In the genomic region with DNA sequence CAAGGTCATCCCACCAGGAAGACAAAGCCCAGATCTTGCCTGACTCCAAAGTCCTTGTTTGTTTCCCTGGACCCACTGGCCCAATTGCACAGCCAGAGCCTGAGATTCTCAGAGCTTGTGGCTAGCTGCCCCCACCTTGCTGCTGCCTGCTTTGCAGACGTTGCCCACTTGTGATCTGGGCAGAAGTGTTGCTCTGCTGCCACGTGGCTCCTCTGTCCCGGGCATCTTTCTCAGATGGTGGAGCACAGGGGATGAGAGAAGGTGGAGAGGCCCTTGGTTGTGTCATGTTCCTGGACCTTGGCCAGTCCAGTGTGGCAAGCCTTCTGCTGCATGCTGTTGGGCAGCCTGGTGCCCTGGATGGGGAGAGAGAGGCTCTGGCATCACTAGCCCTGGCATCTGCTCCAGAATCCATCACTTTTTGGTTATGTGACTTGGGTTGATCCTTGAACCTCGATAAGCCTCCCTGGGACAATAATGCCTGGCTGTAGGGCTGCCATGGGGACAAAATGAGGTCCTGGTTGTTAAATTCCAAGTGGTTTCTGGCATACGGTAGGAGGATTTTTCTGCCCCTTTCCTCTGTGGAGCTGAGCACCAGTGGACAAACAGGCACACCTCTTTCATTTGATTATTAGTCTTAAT, we compare ENCODE assay signal across 1 cellular context.
TF ChIP-seq lines count a peak whose summit lies in the region.

No MANE protein-coding gene starts in this region.

TF ChIP-seq in HepG2, 621 proteins besides CTCF, POLR2A, EP300 and RAD21 (continued from another document):
- TF ChIP-seq NFIC (IDR thresholded peaks at IDR 0.05; ENCODE audit: low read length), result no peak
- peak; percentile 64; the same call in 1 of the 2 replicates for TF ChIP-seq FOXJ3 (CRISPR knock-in tag; IDR thresholded peaks at IDR 0.05; ENCODE audit: borderline replicate concordance)
- TF ChIP-seq, protein P1, sequence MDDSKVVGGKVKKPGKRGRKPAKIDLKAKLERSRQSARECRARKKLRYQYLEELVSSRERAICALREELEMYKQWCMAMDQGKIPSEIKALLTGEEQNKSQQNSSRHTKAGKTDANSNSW (CRISPR knock-in tag; IDR thresholded peaks at IDR 0.05; ENCODE audit: borderline replicate concordance), result no peak
- TF ChIP-seq AGO2 (optimal IDR thresholded peaks at IDR 0.05; ENCODE audit: low read depth, low read length), result no peak
- TF ChIP-seq SOX13 (IDR thresholded peaks at IDR 0.05), result no peak
- peak in 1 of 2 experiments; percentile 78; a peak in 2 of 4 replicates for TF ChIP-seq SOX13 (CRISPR knock-in tag; conservative IDR thresholded peaks at IDR 0.05 in 1 of 2, IDR thresholded peaks at IDR 0.05 in 1 of 2)
- no peak for TF ChIP-seq NFYC (CRISPR knock-in tag; IDR thresholded peaks at IDR 0.05)
- no peak for TF ChIP-seq SIX1 (CRISPR knock-in tag; IDR thresholded peaks at IDR 0.05; ENCODE audit: borderline replicate concordance)
- TF ChIP-seq, protein P2, sequence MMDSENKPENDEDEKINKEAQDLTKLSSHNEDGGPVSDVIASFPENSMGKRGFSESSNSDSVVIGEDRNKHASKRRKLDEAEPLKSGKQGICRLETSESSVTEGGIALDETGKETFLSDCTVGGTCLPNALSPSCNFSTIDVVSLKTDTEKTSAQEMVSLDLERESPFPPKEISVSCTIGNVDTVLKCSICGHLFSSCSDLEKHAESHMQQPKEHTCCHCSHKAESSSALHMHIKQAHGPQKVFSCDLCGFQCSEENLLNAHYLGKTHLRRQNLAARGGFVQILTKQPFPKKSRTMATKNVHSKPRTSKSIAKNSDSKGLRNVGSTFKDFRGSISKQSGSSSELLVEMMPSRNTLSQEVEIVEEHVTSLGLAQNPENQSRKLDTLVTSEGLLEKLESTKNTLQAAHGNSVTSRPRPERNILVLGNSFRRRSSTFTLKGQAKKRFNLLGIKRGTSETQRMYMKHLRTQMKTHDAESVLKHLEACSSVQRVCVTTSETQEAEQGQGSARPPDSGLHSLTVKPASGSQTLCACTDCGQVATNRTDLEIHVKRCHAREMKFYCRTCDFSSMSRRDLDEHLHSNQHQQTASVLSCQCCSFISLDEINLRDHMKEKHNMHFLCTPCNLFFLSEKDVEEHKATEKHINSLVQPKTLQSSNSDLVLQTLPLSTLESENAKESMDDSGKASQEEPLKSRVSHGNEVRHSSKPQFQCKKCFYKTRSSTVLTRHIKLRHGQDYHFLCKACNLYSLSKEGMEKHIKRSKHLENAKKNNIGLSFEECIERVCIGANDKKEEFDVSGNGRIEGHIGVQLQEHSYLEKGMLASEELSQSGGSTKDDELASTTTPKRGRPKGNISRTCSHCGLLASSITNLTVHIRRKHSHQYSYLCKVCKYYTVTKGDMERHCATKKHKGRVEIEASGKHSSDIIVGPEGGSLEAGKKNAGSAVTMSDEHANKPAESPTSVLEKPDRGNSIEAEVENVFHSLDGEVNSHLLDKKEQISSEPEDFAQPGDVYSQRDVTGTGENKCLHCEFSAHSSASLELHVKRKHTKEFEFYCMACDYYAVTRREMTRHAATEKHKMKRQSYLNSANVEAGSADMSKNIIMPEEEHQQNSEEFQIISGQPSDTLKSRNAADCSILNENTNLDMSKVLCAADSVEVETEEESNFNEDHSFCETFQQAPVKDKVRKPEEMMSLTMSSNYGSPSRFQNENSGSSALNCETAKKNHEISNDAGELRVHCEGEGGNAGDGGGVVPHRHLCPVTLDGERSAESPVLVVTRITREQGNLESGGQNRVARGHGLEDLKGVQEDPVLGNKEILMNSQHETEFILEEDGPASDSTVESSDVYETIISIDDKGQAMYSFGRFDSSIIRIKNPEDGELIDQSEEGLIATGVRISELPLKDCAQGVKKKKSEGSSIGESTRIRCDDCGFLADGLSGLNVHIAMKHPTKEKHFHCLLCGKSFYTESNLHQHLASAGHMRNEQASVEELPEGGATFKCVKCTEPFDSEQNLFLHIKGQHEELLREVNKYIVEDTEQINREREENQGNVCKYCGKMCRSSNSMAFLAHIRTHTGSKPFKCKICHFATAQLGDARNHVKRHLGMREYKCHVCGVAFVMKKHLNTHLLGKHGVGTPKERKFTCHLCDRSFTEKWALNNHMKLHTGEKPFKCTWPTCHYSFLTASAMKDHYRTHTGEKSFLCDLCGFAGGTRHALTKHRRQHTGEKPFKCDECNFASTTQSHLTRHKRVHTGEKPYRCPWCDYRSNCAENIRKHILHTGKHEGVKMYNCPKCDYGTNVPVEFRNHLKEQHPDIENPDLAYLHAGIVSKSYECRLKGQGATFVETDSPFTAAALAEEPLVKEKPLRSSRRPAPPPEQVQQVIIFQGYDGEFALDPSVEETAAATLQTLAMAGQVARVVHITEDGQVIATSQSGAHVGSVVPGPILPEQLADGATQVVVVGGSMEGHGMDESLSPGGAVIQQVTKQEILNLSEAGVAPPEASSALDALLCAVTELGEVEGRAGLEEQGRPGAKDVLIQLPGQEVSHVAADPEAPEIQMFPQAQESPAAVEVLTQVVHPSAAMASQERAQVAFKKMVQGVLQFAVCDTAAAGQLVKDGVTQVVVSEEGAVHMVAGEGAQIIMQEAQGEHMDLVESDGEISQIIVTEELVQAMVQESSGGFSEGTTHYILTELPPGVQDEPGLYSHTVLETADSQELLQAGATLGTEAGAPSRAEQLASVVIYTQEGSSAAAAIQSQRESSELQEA (CRISPR knock-in tag; IDR thresholded peaks at IDR 0.05; ENCODE audit: not compliant biosample characterization), result no peak
- TF ChIP-seq ZNF746 (CRISPR knock-in tag; IDR thresholded peaks at IDR 0.05), result no peak
- no peak for TF ChIP-seq ZFP62 (CRISPR knock-in tag; IDR thresholded peaks at IDR 0.05)
- TF ChIP-seq, protein P3, sequence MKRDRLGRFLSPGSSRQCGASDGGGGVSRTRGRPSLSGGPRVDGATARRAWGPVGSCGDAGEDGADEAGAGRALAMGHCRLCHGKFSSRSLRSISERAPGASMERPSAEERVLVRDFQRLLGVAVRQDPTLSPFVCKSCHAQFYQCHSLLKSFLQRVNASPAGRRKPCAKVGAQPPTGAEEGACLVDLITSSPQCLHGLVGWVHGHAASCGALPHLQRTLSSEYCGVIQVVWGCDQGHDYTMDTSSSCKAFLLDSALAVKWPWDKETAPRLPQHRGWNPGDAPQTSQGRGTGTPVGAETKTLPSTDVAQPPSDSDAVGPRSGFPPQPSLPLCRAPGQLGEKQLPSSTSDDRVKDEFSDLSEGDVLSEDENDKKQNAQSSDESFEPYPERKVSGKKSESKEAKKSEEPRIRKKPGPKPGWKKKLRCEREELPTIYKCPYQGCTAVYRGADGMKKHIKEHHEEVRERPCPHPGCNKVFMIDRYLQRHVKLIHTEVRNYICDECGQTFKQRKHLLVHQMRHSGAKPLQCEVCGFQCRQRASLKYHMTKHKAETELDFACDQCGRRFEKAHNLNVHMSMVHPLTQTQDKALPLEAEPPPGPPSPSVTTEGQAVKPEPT (CRISPR knock-in tag; IDR thresholded peaks at IDR 0.05; ENCODE audit: low read depth), result no peak
- TF ChIP-seq NR3C1 (CRISPR knock-in tag; IDR thresholded peaks at IDR 0.05), result no peak
- no peak for TF ChIP-seq ZNF543 (CRISPR knock-in tag; IDR thresholded peaks at IDR 0.05)
- TF ChIP-seq CBX5 (CRISPR knock-in tag; IDR thresholded peaks at IDR 0.05; ENCODE audit: borderline replicate concordance), result peak; percentile 54; the same call in 1 of the 2 replicates
- TF ChIP-seq, protein P4, sequence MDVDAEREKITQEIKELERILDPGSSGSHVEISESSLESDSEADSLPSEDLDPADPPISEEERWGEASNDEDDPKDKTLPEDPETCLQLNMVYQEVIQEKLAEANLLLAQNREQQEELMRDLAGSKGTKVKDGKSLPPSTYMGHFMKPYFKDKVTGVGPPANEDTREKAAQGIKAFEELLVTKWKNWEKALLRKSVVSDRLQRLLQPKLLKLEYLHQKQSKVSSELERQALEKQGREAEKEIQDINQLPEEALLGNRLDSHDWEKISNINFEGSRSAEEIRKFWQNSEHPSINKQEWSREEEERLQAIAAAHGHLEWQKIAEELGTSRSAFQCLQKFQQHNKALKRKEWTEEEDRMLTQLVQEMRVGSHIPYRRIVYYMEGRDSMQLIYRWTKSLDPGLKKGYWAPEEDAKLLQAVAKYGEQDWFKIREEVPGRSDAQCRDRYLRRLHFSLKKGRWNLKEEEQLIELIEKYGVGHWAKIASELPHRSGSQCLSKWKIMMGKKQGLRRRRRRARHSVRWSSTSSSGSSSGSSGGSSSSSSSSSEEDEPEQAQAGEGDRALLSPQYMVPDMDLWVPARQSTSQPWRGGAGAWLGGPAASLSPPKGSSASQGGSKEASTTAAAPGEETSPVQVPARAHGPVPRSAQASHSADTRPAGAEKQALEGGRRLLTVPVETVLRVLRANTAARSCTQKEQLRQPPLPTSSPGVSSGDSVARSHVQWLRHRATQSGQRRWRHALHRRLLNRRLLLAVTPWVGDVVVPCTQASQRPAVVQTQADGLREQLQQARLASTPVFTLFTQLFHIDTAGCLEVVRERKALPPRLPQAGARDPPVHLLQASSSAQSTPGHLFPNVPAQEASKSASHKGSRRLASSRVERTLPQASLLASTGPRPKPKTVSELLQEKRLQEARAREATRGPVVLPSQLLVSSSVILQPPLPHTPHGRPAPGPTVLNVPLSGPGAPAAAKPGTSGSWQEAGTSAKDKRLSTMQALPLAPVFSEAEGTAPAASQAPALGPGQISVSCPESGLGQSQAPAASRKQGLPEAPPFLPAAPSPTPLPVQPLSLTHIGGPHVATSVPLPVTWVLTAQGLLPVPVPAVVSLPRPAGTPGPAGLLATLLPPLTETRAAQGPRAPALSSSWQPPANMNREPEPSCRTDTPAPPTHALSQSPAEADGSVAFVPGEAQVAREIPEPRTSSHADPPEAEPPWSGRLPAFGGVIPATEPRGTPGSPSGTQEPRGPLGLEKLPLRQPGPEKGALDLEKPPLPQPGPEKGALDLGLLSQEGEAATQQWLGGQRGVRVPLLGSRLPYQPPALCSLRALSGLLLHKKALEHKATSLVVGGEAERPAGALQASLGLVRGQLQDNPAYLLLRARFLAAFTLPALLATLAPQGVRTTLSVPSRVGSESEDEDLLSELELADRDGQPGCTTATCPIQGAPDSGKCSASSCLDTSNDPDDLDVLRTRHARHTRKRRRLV (CRISPR knock-in tag; IDR thresholded peaks at IDR 0.05), result no peak
- no peak for TF ChIP-seq PAX8 (CRISPR knock-in tag; IDR thresholded peaks at IDR 0.05; ENCODE audit: borderline replicate concordance)
- no peak for TF ChIP-seq ZNF501 (CRISPR knock-in tag; IDR thresholded peaks at IDR 0.05)
- no peak for TF ChIP-seq ATM (IDR thresholded peaks at IDR 0.05; ENCODE audit: borderline replicate concordance)
- no peak for TF ChIP-seq SETDB1 (CRISPR knock-in tag; IDR thresholded peaks at IDR 0.05; ENCODE audit: borderline replicate concordance)
- peak; percentile 50; the same call in 1 of the 2 replicates for TF ChIP-seq PITX1 (CRISPR knock-in tag; IDR thresholded peaks at IDR 0.05)
- no peak for TF ChIP-seq SNAI1 (CRISPR knock-in tag; IDR thresholded peaks at IDR 0.05; ENCODE audit: borderline replicate concordance)
- no peak for TF ChIP-seq ZNF224 (CRISPR knock-in tag; IDR thresholded peaks at IDR 0.05)
